Comparison of ENCODE assay signal across 6 cellular contexts in the genomic region with DNA sequence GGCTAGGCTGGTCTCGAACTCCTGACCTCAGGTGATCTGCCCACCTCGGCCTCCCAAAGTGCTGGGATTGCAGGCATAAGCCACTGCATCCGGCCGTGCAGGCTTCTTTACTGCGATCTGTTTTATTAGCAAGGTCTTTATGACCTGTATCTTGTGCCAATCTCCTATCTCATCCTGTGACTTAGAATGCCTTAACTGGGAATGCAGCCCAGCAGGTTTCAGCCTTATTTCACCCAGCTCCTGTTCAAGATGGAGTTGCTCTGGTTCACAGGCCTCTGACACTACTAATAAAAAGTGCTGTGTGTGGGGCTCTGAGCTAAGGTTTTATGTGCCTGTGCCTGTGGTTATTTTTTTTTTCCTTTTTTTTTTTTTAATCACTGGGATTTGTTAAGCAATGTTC. TPM values are rescaled to one million over a fixed set of nuclear protein-coding genes. Genes with fewer than 3 reads are reported as not detected.
"Had no signal": no experiment of that assay in that cellular context is flagged by ENCODE, and none has a peak within 500 bp of the region (broad histone marks: within the 10 kb centered on the region; RNA-seq: fewer than 3 reads in every experiment).

No MANE protein-coding gene starts in this region.

RNA-seq across cellular contexts. Expression of a gene that starts 6.5 kb away (rescaled TPM):
- total RNA-seq: GM23248, H4, H7, HFFc6, HT1080 had no signal

RNA-seq across cellular contexts. Expression of a gene that starts 21.4 kb away (rescaled TPM):
- total RNA-seq: GM23248, H4, H7, HepG2, HFFc6, HT1080 had no signal

RNA-seq across cellular contexts. Expression of a gene that starts 22.6 kb away (rescaled TPM):
- total RNA-seq: GM23248, H7, HepG2, HFFc6, HT1080 had no signal
